ENCODE assay signal across 1 cellular context in genomic region chr11:130315354-130315970, GRCh38.
TF ChIP-seq lines count a peak whose summit lies in the region.

No MANE protein-coding gene starts in this region.

TF ChIP-seq in IMR-90, 13 proteins besides CTCF, POLR2A, EP300 and RAD21 (continued from another document):
- no peak for TF ChIP-seq RCOR1 (IDR thresholded peaks at IDR 0.05; ENCODE audit: insufficient replicate concordance, low read length)
- no peak for TF ChIP-seq MAZ (IDR thresholded peaks at IDR 0.05; ENCODE audit: borderline replicate concordance, low read depth, low read length)
- TF ChIP-seq NFE2L2 (IDR thresholded peaks at IDR 0.05; ENCODE audit: low read depth, low read length) = no peak
- TF ChIP-seq CHD1 (IDR thresholded peaks at IDR 0.05; ENCODE audit: low read depth, low read length) = no peak
- no peak for TF ChIP-seq FOS (IDR thresholded peaks at IDR 0.05; ENCODE audit: low read depth, low read length)
- no peak for TF ChIP-seq MAFK (IDR thresholded peaks at IDR 0.05; ENCODE audit: low read depth, low read length)
